8 cellular contexts compared by ENCODE assay signal in the genomic region with DNA sequence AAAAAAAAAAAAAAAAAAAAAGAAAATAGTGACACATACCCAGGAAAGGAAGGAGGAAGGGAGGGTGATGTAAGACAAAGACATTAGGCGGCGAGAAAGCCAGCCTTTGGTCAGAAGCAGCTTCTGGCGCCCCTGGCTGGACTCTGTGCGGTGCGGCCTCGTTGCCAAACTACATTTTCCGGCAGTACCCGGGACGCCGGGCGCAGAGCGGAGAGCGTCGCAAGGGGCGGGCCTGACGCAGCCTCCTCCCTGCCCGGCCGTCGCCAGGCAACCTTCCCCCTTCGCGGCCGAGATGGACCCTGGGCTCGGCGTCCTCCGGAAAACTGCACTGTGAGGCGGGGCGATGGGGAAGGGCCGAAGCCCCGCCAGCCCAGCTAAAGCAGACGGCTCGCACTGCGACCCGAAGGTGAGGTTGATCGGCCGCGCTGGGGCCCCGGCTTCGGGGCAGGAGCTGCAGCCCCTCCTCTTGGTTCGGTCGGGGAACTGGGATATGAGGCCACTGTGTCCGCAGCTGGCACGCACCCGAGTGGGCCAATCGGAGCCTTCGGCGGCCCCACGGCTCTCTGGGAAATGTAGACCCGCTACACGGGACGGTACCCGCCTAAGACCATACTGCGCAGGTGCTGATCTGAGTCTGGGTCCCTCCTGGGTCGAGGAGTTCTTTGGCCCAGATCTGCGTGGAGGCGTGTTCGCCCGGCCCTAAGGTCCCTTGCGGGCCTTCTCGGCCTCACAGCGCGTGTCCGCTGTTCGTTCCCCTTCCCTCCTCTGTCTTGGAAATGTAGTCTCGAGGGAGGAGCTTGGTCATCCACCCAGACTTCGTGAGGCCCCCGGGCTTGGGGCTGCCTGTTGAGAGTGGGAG. TPM values are rescaled to one million over a fixed set of nuclear protein-coding genes. Genes with fewer than 3 reads are reported as not detected.
DNase-seq lines count a peak whose midpoint lies in the region; ATAC-seq and TF ChIP-seq lines count a peak whose summit lies in the region.

No MANE protein-coding gene starts in this region.

- CTCF ChIA-PET in PC-3 (lab: Charles Lee): interaction anchor here (0.8 kb wide), 1 partner anchor 56 kb away, joined by 3 read pairs; a partner anchor contains a TSS

- peak overlapping the region; percentile 88 for H3K9ac ChIP-seq in PC-3 (ENCODE audit: low read length)

- H3K4me3 Mint-ChIP-seq in activated naive CD8-positive, alpha-beta T cell treated with anti-CD3 and anti-CD28 coated beads, Interleukin-2, amount 10 ng/mL, durations not matched to agents 7 days and 5 days: peak overlapping the region; percentile 98

- peak overlapping the region; percentile 64 for H3K27ac ChIP-seq in PC-3 (ENCODE audit: low read length)

- POLR2A ChIA-PET in PC-3 (lab: Charles Lee; ENCODE audit: unreplicated experiment): interaction anchor here (0.5 to 1.0 kb wide), 5 partner anchors 16 to 91 kb away, joined by 3 to 20 read pairs (median 4); a partner anchor contains a TSS
- POLR2A ChIA-PET in activated naive CD8-positive, alpha-beta T cell treated with anti-CD3 and anti-CD28 coated beads, Interleukin-2, amount 10 ng/mL, durations not matched to agents 7 days and 5 days (lab: Charles Lee): interaction anchor here (0.6 to 3.1 kb wide), 12 partner anchors 11 to 99 kb away, joined by 3 to 36 read pairs (median 10); a partner anchor contains a TSS

- peaks cover 35% of the 10 kb centered on the region for H3K79me2 ChIP-seq in PC-3 (ENCODE audit: low read length)

- TSS peak; percentile 67 for BruUV-seq in PC-3 (replicated peaks; lab: Mats Ljungman, UMichigan)

- H3K9me2 ChIP-seq in PC-3 (replicated peaks; ENCODE audit: low read length): no peaks in the 10 kb centered on the region

- intact Hi-C loops in PC-3 (cut with micrococcal nuclease) (loop anchor here (2.0 kb wide), 1 partner anchor 57 kb away; a partner anchor contains a TSS), left cardiac atrium (cut with DNase I) (no loop called here)

- H3K9me3 Mint-ChIP-seq in activated naive CD8-positive, alpha-beta T cell treated with anti-CD3 and anti-CD28 coated beads, Interleukin-2, amount 10 ng/mL, durations not matched to agents 7 days and 5 days: no peaks in the 10 kb centered on the region

- H3K9me3 ChIP-seq in PC-3 (ENCODE audit: low read length): no peaks in the 10 kb centered on the region

- peaks cover 38% of the 10 kb centered on the region for H3K4me1 Mint-ChIP-seq in activated naive CD8-positive, alpha-beta T cell treated with anti-CD3 and anti-CD28 coated beads, Interleukin-2, amount 10 ng/mL, durations not matched to agents 7 days and 5 days

- DNase-seq in GM12865 (ENCODE audit: low read depth) (peak; percentile 94), PC-3 (peak; percentile 92), left cardiac atrium (peak; percentile 95), renal cortical epithelial cell (ENCODE audit: low read depth) (peak; percentile 78), NCI-H1105 (lab: John Stamatoyannopoulos, UW) (no peak), COLO668 (lab: John Stamatoyannopoulos, UW; ENCODE audit: unreplicated experiment) (no peak)
- DNase-seq in activated naive CD8-positive, alpha-beta T cell treated with anti-CD3 and anti-CD28 coated beads, Interleukin-2, amount 10 ng/mL, durations not matched to agents 7 days and 5 days: peak; percentile 86

- no peaks in the 10 kb centered on the region for H4K20me1 ChIP-seq in PC-3 (ENCODE audit: low read length)

- peak overlapping the region; percentile 96 for H2AFZ ChIP-seq in PC-3 (ENCODE audit: low read length)

- H3F3A ChIP-seq in PC-3 (ENCODE audit: low read length, unreplicated experiment): no peaks in the 10 kb centered on the region

- TF ChIP-seq CTCF in GM12865 (IDR thresholded peaks at IDR 0.05; ENCODE audit: insufficient read depth, low read depth, low read length, missing control alignments) (peak; percentile 3), PC-3 (conservative IDR thresholded peaks at IDR 0.05; ENCODE audit: low read depth, low read length) (no peak)

- peaks cover 4% of the 10 kb centered on the region for H3K36me3 Mint-ChIP-seq in activated naive CD8-positive, alpha-beta T cell treated with anti-CD3 and anti-CD28 coated beads, Interleukin-2, amount 10 ng/mL, durations not matched to agents 7 days and 5 days

- ATAC-seq in HG02588 (IDR thresholded peaks at IDR 0.05; ENCODE audit: unreplicated experiment) (peak; percentile 39), PC-3 (peak; percentile 56), left cardiac atrium (peak; percentile 72 to 76)
- peak; percentile 39 for ATAC-seq in activated naive CD8-positive, alpha-beta T cell treated with anti-CD3 and anti-CD28 coated beads, Interleukin-2, amount 10 ng/mL, durations not matched to agents 7 days and 5 days (ENCODE audit: low read depth)

- no peaks in the 10 kb centered on the region for H3K27me3 Mint-ChIP-seq in activated naive CD8-positive, alpha-beta T cell treated with anti-CD3 and anti-CD28 coated beads, Interleukin-2, amount 10 ng/mL, durations not matched to agents 7 days and 5 days

- H3K4me1 ChIP-seq in PC-3 (ENCODE audit: insufficient read depth, low read length): peaks cover 23% of the 10 kb centered on the region

- peak overlapping the region; percentile 100 for H3K4me2 ChIP-seq in PC-3 (ENCODE audit: low read length)

- peak overlapping the region; percentile 85 for H3K4me3 ChIP-seq in GM12865 (ENCODE audit: low read depth, low read length)
- H3K4me3 ChIP-seq in PC-3 (ENCODE audit: low read length): peak overlapping the region; percentile 76

- no peaks in the 10 kb centered on the region for H3K36me3 ChIP-seq in PC-3 (ENCODE audit: low read depth, low read length)

- no peaks in the 10 kb centered on the region for H3K27me3 ChIP-seq in PC-3 (ENCODE audit: low read length)

- peak overlapping the region; percentile 91 for H3K27ac Mint-ChIP-seq in activated naive CD8-positive, alpha-beta T cell treated with anti-CD3 and anti-CD28 coated beads, Interleukin-2, amount 10 ng/mL, durations not matched to agents 7 days and 5 days

RNA-seq across cellular contexts. Expression of a gene that starts 2.3 kb away (rescaled TPM):
- 18.0 and 29.3 TPM in 2 replicates for total RNA-seq in PC-3 (2014; rRNA removed)
- 10 to 100 TPM; 31.3 to 31.7 TPM for total RNA-seq in activated naive CD8-positive, alpha-beta T cell treated with anti-CD3 and anti-CD28 coated beads, Interleukin-2, amount 10 ng/mL, durations not matched to agents 7 days and 5 days
- 10 to 100 TPM in 1 of 2 donors, 1 to 10 TPM in 1; 9.2 to 11.0 TPM for total RNA-seq in left cardiac atrium
- 11.6 and 30.6 TPM in 2 replicates for total RNA-seq in renal cortical epithelial cell

RNA-seq across cellular contexts. Expression of a gene that starts 17.0 kb away (rescaled TPM):
- 243 and 268 TPM in 2 replicates for total RNA-seq in PC-3 (2014; rRNA removed)
- 10 to 100 TPM; 79.5 to 81.2 TPM for total RNA-seq in activated naive CD8-positive, alpha-beta T cell treated with anti-CD3 and anti-CD28 coated beads, Interleukin-2, amount 10 ng/mL, durations not matched to agents 7 days and 5 days
- total RNA-seq in left cardiac atrium: 100 to 1,000 TPM in 1 of 2 donors, 10 to 100 TPM in 1; 91.4 to 113 TPM
- total RNA-seq in renal cortical epithelial cell: 39.4 and 55.4 TPM in 2 replicates

RNA-seq across cellular contexts. Expression of a gene that starts 20.5 kb away (rescaled TPM):
- total RNA-seq in PC-3 (2014; rRNA removed) (220 and 264 TPM in 2 replicates), left cardiac atrium (100 to 1,000 TPM; 109 to 113 TPM), renal cortical epithelial cell (124 and 127 TPM in 2 replicates)
- total RNA-seq in activated naive CD8-positive, alpha-beta T cell treated with anti-CD3 and anti-CD28 coated beads, Interleukin-2, amount 10 ng/mL, durations not matched to agents 7 days and 5 days: 100 to 1,000 TPM in 1 of 2 experiments, 10 to 100 TPM in 1; 99.0 to 111 TPM

RNA-seq across cellular contexts. Expression of a gene that starts 31.5 kb away (rescaled TPM):
- total RNA-seq in PC-3 (2014; rRNA removed) (1,169 and 1,653 TPM in 2 replicates), left cardiac atrium (100 to 1,000 TPM; 135 to 150 TPM), renal cortical epithelial cell (177 and 276 TPM in 2 replicates)
- 100 to 1,000 TPM; 409 to 412 TPM for total RNA-seq in activated naive CD8-positive, alpha-beta T cell treated with anti-CD3 and anti-CD28 coated beads, Interleukin-2, amount 10 ng/mL, durations not matched to agents 7 days and 5 days

RNA-seq across cellular contexts. Expression of a gene that starts 55.8 kb away (rescaled TPM):
- total RNA-seq in PC-3 (2014; rRNA removed) (14.0 and 19.1 TPM in 2 replicates), left cardiac atrium (10 to 100 TPM; 10.2 to 11.7 TPM), renal cortical epithelial cell (3.1 and 10.2 TPM in 2 replicates)
- total RNA-seq in activated naive CD8-positive, alpha-beta T cell treated with anti-CD3 and anti-CD28 coated beads, Interleukin-2, amount 10 ng/mL, durations not matched to agents 7 days and 5 days: 10 to 100 TPM; 18.9 to 19.5 TPM

Comparison
In these comparisons a context has a peak if more than half of its experiments do, and no peak if none do; other contexts are left out.
1. DNase-seq: peak in GM12865 (single experiment), PC-3 (single experiment), activated naive CD8-positive, alpha-beta T cell treated with anti-CD3 and anti-CD28 coated beads, Interleukin-2, amount 10 ng/mL, durations not matched to agents 7 days and 5 days (single experiment), left cardiac atrium (single experiment) and renal cortical epithelial cell (single experiment); none in NCI-H1105 (single experiment) and COLO668 (single experiment).
2. Peak in every context shown above with its lines, with median percentiles within 50 percentile points of each other: ATAC-seq.